ENCODE assay signal across 10 cellular contexts in the genomic region with DNA sequence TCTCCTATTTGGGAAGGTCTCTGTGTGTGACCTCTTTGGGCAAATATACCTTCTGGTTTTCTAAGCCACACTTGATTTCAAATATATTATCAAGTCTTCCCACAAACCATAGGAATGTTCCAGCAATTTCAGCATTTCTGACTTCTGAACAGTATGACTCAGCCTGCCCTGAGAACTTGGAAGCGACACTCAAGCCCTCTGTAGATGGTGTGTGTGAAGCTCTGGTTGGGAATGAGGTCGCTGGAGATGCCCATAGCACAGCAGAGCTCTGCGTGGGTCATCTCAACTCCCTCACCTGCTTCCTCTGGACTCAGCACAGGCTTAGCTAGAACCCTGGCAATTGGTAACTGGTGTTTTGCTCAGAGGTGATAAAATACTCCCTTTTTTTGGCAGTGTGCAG.
DNase-seq lines count a peak whose midpoint lies in the region; ATAC-seq and TF ChIP-seq lines count a peak whose summit lies in the region.
"Had no signal": no experiment of that assay in that cellular context is flagged by ENCODE, and none has a peak within 500 bp of the region (broad histone marks: within the 10 kb centered on the region; RNA-seq: fewer than 3 reads in every experiment).

No MANE protein-coding gene starts in this region.

- no peaks in the 10 kb centered on the region for H3K27me3 ChIP-seq in skeletal muscle satellite cell (ENCODE audit: control insufficient read depth, insufficient read depth, low read length)
- H3K27me3 ChIP-seq: transverse colon had no signal

- in situ Hi-C loops in GM13976 (cut with MboI; ENCODE audit: low sequenced_read_pairs, unreplicated experiment) = no loop called here

- H3K4me2 ChIP-seq in skeletal muscle satellite cell (ENCODE audit: low read length) = peak overlapping the region; percentile 58

- H3K9me3 ChIP-seq in skeletal muscle satellite cell (replicated peaks; ENCODE audit: low read length) = no peaks in the 10 kb centered on the region
- H3K9me3 ChIP-seq: transverse colon had no signal

- intact Hi-C loops in left cardiac atrium (cut with DNase I) = no loop called here

- no peaks in the 10 kb centered on the region for H3K9me3 Mint-ChIP-seq in immature natural killer cell

- H3K27ac Mint-ChIP-seq in immature natural killer cell = no peak overlapping the region

- H3K36me3 ChIP-seq in skeletal muscle satellite cell (ENCODE audit: insufficient read depth, low read length) = no peaks in the 10 kb centered on the region
- H3K36me3 ChIP-seq: transverse colon had no signal

- peak; percentile 87 to 93 for ATAC-seq in left cardiac atrium
- no peak for ATAC-seq in GM21360 (IDR thresholded peaks at IDR 0.05; ENCODE audit: unreplicated experiment)

- TF ChIP-seq CTCF in GM13976 (IDR thresholded peaks at IDR 0.05; ENCODE audit: borderline replicate concordance, control extremely low read depth, extremely low read depth, insufficient read depth, missing control alignments) (no peak), GM10266 (IDR thresholded peaks at IDR 0.05; ENCODE audit: control insufficient read depth, insufficient read depth, low read depth, missing control alignments) (no peak)

- peaks cover 0 to 12% (median 1%) of the 10 kb centered on the region in 3 donors for H3K27me3 Mint-ChIP-seq in immature natural killer cell (ENCODE audit: low read depth in 3 of 3)

- H3K36me3 Mint-ChIP-seq in immature natural killer cell = no peaks in the 10 kb centered on the region

- no peak overlapping the region for H3K4me3 Mint-ChIP-seq in immature natural killer cell

- H3K4me1 Mint-ChIP-seq in immature natural killer cell = no peaks in the 10 kb centered on the region

- peaks cover 23% of the 10 kb centered on the region for H3K4me1 ChIP-seq in skeletal muscle satellite cell (ENCODE audit: control insufficient read depth, insufficient read depth, low read length)
- H3K4me1 ChIP-seq: transverse colon had no signal

- H3K4me3 ChIP-seq in skeletal muscle satellite cell (ENCODE audit: low read length) = peak overlapping the region; percentile 14
- H3K4me3 ChIP-seq: transverse colon had no signal

- DNase-seq in GM04504 (ENCODE audit: low read depth) (peak; percentile 82), amniotic epithelial cell (ENCODE audit: low read depth) (peak; percentile 95), left cardiac atrium (peak; percentile 44), immature natural killer cell (no peak), GM13976 (ENCODE audit: low spot score) (no peak), GM10266 (ENCODE audit: extremely low spot score) (no peak)
- DNase-seq: GDM1, transverse colon had no signal

- peak overlapping the region; percentile 34 for H3K9ac ChIP-seq in skeletal muscle satellite cell (ENCODE audit: low read depth, low read length)

Comparison
In these comparisons a context has a peak if more than half of its experiments do, and no peak if none do; other contexts are left out.
1. DNase-seq: peak in GM04504 (single experiment), amniotic epithelial cell (single experiment) and left cardiac atrium (single experiment); none in immature natural killer cell (0 of 3), GM13976 (single experiment) and GM10266 (single experiment).